Comparison of ENCODE assay signal across 8 cellular contexts in the genomic region with DNA sequence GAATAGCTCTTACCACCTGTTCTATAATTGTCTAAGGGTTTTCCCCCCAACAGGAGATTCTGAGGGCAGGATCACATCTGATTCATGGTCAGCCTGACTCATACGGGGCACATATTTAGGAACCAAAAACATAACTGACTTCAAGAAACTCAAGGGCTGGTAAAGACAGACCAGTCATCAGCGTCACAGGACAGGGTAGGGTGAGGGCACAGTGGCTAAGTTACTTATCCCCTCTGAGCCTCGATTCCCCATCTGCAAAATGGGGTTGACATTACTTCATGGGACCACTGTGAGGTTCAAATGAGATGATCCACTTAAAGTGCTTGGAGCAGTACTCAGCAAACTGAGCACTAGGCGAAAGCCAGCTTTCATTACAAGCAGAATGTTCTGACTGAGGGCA. TPM values are rescaled to one million over a fixed set of nuclear protein-coding genes. Genes with fewer than 3 reads are reported as not detected.
DNase-seq lines count a peak whose midpoint lies in the region; ATAC-seq and TF ChIP-seq lines count a peak whose summit lies in the region.

No MANE protein-coding gene starts in this region.

- H3K4me1 Mint-ChIP-seq in T-helper 2 cell treated with Interferon-gamma antibody and Interleukin-4, amounts not matched to agents 5 μg/mL and 100 μg/mL, for 36 hours (ENCODE audit: low read depth): peaks cover 17% of the 10 kb centered on the region
- peaks cover 12% of the 10 kb centered on the region for H3K4me1 Mint-ChIP-seq in mesothelial cell of epicardium

- peak overlapping the region; percentile 98 for H3K9ac ChIP-seq in ES-I3 (ENCODE audit: low read depth, low read length)

- H3K27me3 ChIP-seq in stomach: no peaks in the 10 kb centered on the region

- TF ChIP-seq POLR2A in stomach (IDR thresholded peaks at IDR 0.05): no peak

- H3K4me1 ChIP-seq in ES-I3 (ENCODE audit: insufficient read depth, low read length): peaks cover 6% of the 10 kb centered on the region
- H3K4me1 ChIP-seq in stomach: peaks cover 18 to 47% (median 31%) of the 10 kb centered on the region in 4 donors

- H3K4me3 Mint-ChIP-seq in T-helper 2 cell treated with Interferon-gamma antibody and Interleukin-4, amounts not matched to agents 5 μg/mL and 100 μg/mL, for 36 hours: peak overlapping the region; percentile 93
- peak overlapping the region; percentile 93 for H3K4me3 Mint-ChIP-seq in mesothelial cell of epicardium

- intact Hi-C loops in stomach (cut with DNase I; ENCODE audit: low total_unique reads): no loop called here

- H3K36me3 ChIP-seq in ES-I3 (ENCODE audit: insufficient read depth, low read length): peaks cover 2% of the 10 kb centered on the region; the same call in 1 of the 2 replicates
- peaks cover 5 to 33% (median 24%) of the 10 kb centered on the region in 4 donors for H3K36me3 ChIP-seq in stomach

- peaks cover 6% of the 10 kb centered on the region for H3K36me3 Mint-ChIP-seq in T-helper 2 cell treated with Interferon-gamma antibody and Interleukin-4, amounts not matched to agents 5 μg/mL and 100 μg/mL, for 36 hours (ENCODE audit: low read depth)
- peaks cover 9% of the 10 kb centered on the region for H3K36me3 Mint-ChIP-seq in mesothelial cell of epicardium

- H3K27ac ChIP-seq in stomach: peak overlapping the region; percentile 87 to 99 (median 96)

- H3K9me3 ChIP-seq in ES-I3 (ENCODE audit: control insufficient read depth, insufficient read depth, low read length) (no peaks in the 10 kb centered on the region), stomach (no peaks in the 10 kb centered on the region)

- TF ChIP-seq CTCF in choroid plexus epithelial cell (conservative IDR thresholded peaks at IDR 0.05; ENCODE audit: low read depth, low read length): no peak
- TF ChIP-seq CTCF in mesothelial cell of epicardium (IDR thresholded peaks at IDR 0.05; ENCODE audit: unreplicated experiment): no peak
- TF ChIP-seq CTCF in stomach (IDR thresholded peaks at IDR 0.05): no peak

- peak overlapping the region; percentile 90 for H3K27ac Mint-ChIP-seq in T-helper 2 cell treated with Interferon-gamma antibody and Interleukin-4, amounts not matched to agents 5 μg/mL and 100 μg/mL, for 36 hours
- H3K27ac Mint-ChIP-seq in mesothelial cell of epicardium: peak overlapping the region; percentile 98

- peak; percentile 67 for DNase-seq in T-helper 2 cell treated with Interferon-gamma antibody and Interleukin-4, amounts not matched to agents 5 μg/mL and 100 μg/mL, for 36 hours (ENCODE audit: low spot score)
- DNase-seq in choroid plexus epithelial cell (ENCODE audit: low read depth) (peak; percentile 29), mesothelial cell of epicardium (ENCODE audit: low spot score in 2 of 2, unreplicated experiment in 2 of 2) (no peak), stomach (no peak)

- no peaks in the 10 kb centered on the region for H3K9me3 Mint-ChIP-seq in T-helper 2 cell treated with Interferon-gamma antibody and Interleukin-4, amounts not matched to agents 5 μg/mL and 100 μg/mL, for 36 hours
- H3K9me3 Mint-ChIP-seq in mesothelial cell of epicardium: no peaks in the 10 kb centered on the region

- ATAC-seq in HG02588 (IDR thresholded peaks at IDR 0.05; ENCODE audit: unreplicated experiment): peak; percentile 28
- ATAC-seq in GM21367 (IDR thresholded peaks at IDR 0.05; ENCODE audit: unreplicated experiment): no peak
- no peak for ATAC-seq in HG02884 (IDR thresholded peaks at IDR 0.05; ENCODE audit: unreplicated experiment)

- 6 to 19% (median 11%) methylated on average over 4 of the region's 4 CpGs for WGBS in stomach, 5 donors

- TF ChIP-seq EP300 in stomach (IDR thresholded peaks at IDR 0.05): no peak

- no peaks in the 10 kb centered on the region for H3K27me3 Mint-ChIP-seq in T-helper 2 cell treated with Interferon-gamma antibody and Interleukin-4, amounts not matched to agents 5 μg/mL and 100 μg/mL, for 36 hours (ENCODE audit: low read depth)
- H3K27me3 Mint-ChIP-seq in mesothelial cell of epicardium (ENCODE audit: low read depth): no peaks in the 10 kb centered on the region

- H3K4me3 ChIP-seq in choroid plexus epithelial cell (ENCODE audit: low read depth, low read length): peak overlapping the region; percentile 72
- H3K4me3 ChIP-seq in stomach: peak overlapping the region; percentile 88 to 96 (median 94)

RNA-seq across cellular contexts. Expression of gene CINP, which starts 0.6 kb away (rescaled TPM):
- total RNA-seq in mesothelial cell of epicardium (24.3 to 28.5 TPM (median 26.8 TPM) in 3 replicates), stomach (10 to 100 TPM in 3 of 5 donors, 1 to 10 TPM in 1, under 1 TPM in 1; 0.29 to 56.2 (median 13.8) TPM)
- 10 to 100 TPM; 38.7 to 65.5 (median 44.0) TPM for polyA plus RNA-seq in stomach

RNA-seq across cellular contexts. Expression of gene TECPR2, which starts 0.7 kb away (rescaled TPM):
- total RNA-seq in mesothelial cell of epicardium: 29.8 to 35.0 TPM (median 30.0 TPM) in 3 replicates
- 100 to 1,000 TPM in 1 of 5 donors, 10 to 100 TPM in 3, 1 to 10 TPM in 1; 9.8 to 110 (median 21.1) TPM for total RNA-seq in stomach
- 1 to 10 TPM; 2.6 to 5.9 (median 4.7) TPM for polyA plus RNA-seq in stomach

RNA-seq across cellular contexts. Expression of gene ZNF839, which starts 42.5 kb away (rescaled TPM):
- total RNA-seq in mesothelial cell of epicardium (17.0 to 20.1 TPM (median 19.2 TPM) in 3 replicates), stomach (100 to 1,000 TPM in 1 of 5 donors, 10 to 100 TPM in 3, 1 to 10 TPM in 1; 8.8 to 116 (median 15.8) TPM)
- 10 to 100 TPM in 1 of 3 donors, 1 to 10 TPM in 2; 5.5 to 10.2 (median 5.9) TPM for polyA plus RNA-seq in stomach

RNA-seq across cellular contexts. Expression of gene MOK, which starts 57.1 kb away (rescaled TPM):
- 33.7 to 37.2 TPM (median 34.9 TPM) in 3 replicates for total RNA-seq in mesothelial cell of epicardium
- total RNA-seq in stomach: 10 to 100 TPM; 10.7 to 46.9 (median 19.3) TPM
- 10 to 100 TPM in 1 of 3 donors, 1 to 10 TPM in 2; 4.2 to 13.2 (median 9.8) TPM for polyA plus RNA-seq in stomach

Comparison
In these comparisons a context has a peak if more than half of its experiments do, and no peak if none do; other contexts are left out.
1. DNase-seq: peak in T-helper 2 cell treated with Interferon-gamma antibody and Interleukin-4, amounts not matched to agents 5 μg/mL and 100 μg/mL, for 36 hours (single experiment) and choroid plexus epithelial cell (single experiment); none in mesothelial cell of epicardium (0 of 2) and stomach (single experiment).